In genomic region chrX:134025986-134026731, GRCh38 we compare ENCODE assay signal across 11 cellular contexts. TPM values are rescaled to one million over a fixed set of nuclear protein-coding genes. Genes with fewer than 3 reads are reported as not detected.
DNase-seq lines count a peak whose midpoint lies in the region; ATAC-seq and TF ChIP-seq lines count a peak whose summit lies in the region.
"Had no signal": no experiment of that assay in that cellular context is flagged by ENCODE, and none has a peak within 500 bp of the region (broad histone marks: within the 10 kb centered on the region; RNA-seq: fewer than 3 reads in every experiment).

No MANE protein-coding gene starts in this region.

- H3K27me3 ChIP-seq in DND-41 (ENCODE audit: insufficient read depth, low read length, poor library complexity), result no peaks in the 10 kb centered on the region
- H3K27me3 ChIP-seq in HAP-1 (ENCODE audit: low read depth), result no peaks in the 10 kb centered on the region
- peaks cover 0 to 82% (median 30%) of the 10 kb centered on the region in 45 donors for H3K27me3 ChIP-seq in dorsolateral prefrontal cortex
- H3K27me3 ChIP-seq: ovary had no signal

- H3K4me2 ChIP-seq in DND-41 (ENCODE audit: insufficient read depth, low read length), result no peak overlapping the region

- H3K4me3 Mint-ChIP-seq in neural crest cell, result no peak overlapping the region
- H3K4me3 Mint-ChIP-seq: activated T-helper 1 cell treated with anti-CD3 and anti-CD28 coated beads, Interleukin-12 subunit alpha, Interleukin-12 subunit beta, Interleukin-2, Interleukin-4 antibody, amounts not matched to agents 30 ng/mL and 10 ng/mL and 1 ng/mL, durations not matched to agents 14 hours and 24 hours and 36 hours had no signal

- in situ Hi-C loops in HAP-1 (cut with MboI; ENCODE audit: low sequenced_read_pairs), result loop anchor here (5.0 to 10.0 kb wide), 2 partner anchors 111 to 239 kb away; no protein-coding TSS in a partner anchor

- TF ChIP-seq CTCF in DND-41 (IDR thresholded peaks at IDR 0.05; ENCODE audit: borderline replicate concordance, extremely low read depth, low read length, poor library complexity, severe bottlenecking), result peak; percentile 26
- no peak for TF ChIP-seq CTCF in dorsolateral prefrontal cortex (IDR thresholded peaks at IDR 0.05 in 54 of 56, conservative IDR thresholded peaks at IDR 0.05 in 2 of 56; ENCODE audit: low read depth in 1 of 56, partially characterized antibody in 56 of 56)
- TF ChIP-seq CTCF in neural crest cell (conservative IDR thresholded peaks at IDR 0.05), result no peak

- H3K36me3 Mint-ChIP-seq in neural crest cell (ENCODE audit: low read depth), result no peaks in the 10 kb centered on the region

- no peak overlapping the region for H3K4me3 ChIP-seq in DND-41 (ENCODE audit: low read depth in 1 of 2, low read length in 2 of 2)
- no peak overlapping the region for H3K4me3 ChIP-seq in HAP-1
- H3K4me3 ChIP-seq in dorsolateral prefrontal cortex, result peak overlapping the region in 31 of 59 donors; percentile 5 to 56 (median 34)
- H3K4me3 ChIP-seq: ovary had no signal

- H3K9ac ChIP-seq in DND-41 (ENCODE audit: low read depth, low read length), result no peak overlapping the region

- H3K4me1 ChIP-seq in DND-41 (ENCODE audit: insufficient read depth, low read length) (peaks cover 16% of the 10 kb centered on the region), HAP-1 (peaks cover 30% of the 10 kb centered on the region)

- H3K36me3 ChIP-seq in DND-41 (ENCODE audit: insufficient read depth, low read length) (no peaks in the 10 kb centered on the region), HAP-1 (replicated peaks) (no peaks in the 10 kb centered on the region)
- H3K36me3 ChIP-seq: ovary had no signal

- H3K79me2 ChIP-seq in DND-41 (ENCODE audit: insufficient read depth, low read length), result no peaks in the 10 kb centered on the region

- H3K9me3 ChIP-seq in DND-41 (ENCODE audit: insufficient read depth, low read length, severe bottlenecking) (no peaks in the 10 kb centered on the region), HAP-1 (no peaks in the 10 kb centered on the region)
- H3K9me3 ChIP-seq: ovary had no signal

- H3K9me3 Mint-ChIP-seq in neural crest cell, result no peaks in the 10 kb centered on the region
- H3K9me3 Mint-ChIP-seq: activated T-helper 1 cell treated with anti-CD3 and anti-CD28 coated beads, Interleukin-12 subunit alpha, Interleukin-12 subunit beta, Interleukin-2, Interleukin-4 antibody, amounts not matched to agents 30 ng/mL and 10 ng/mL and 1 ng/mL, durations not matched to agents 14 hours and 24 hours and 36 hours had no signal

- H3K4me1 Mint-ChIP-seq in neural crest cell, result peaks cover 9% of the 10 kb centered on the region

- intact Hi-C loops in dorsolateral prefrontal cortex (cut with DNase I), result loop anchor here in 1 of 2 donors (5.0 kb wide), 1 partner anchor 234 kb away; no protein-coding TSS in a partner anchor

- ATAC-seq in DND-41 (ENCODE audit: insufficient read depth, low read depth), result peak; percentile 47; the same call in 1 of the 3 replicates

- no peaks in the 10 kb centered on the region for H4K20me1 ChIP-seq in DND-41 (ENCODE audit: insufficient read depth, low read length)

- H2AFZ ChIP-seq in DND-41 (ENCODE audit: low read depth, low read length), result no peak overlapping the region

- H3K27ac Mint-ChIP-seq in neural crest cell (ENCODE audit: unreplicated experiment), result peak overlapping the region; percentile 54
- H3K27ac Mint-ChIP-seq: activated T-helper 1 cell treated with anti-CD3 and anti-CD28 coated beads, Interleukin-12 subunit alpha, Interleukin-12 subunit beta, Interleukin-2, Interleukin-4 antibody, amounts not matched to agents 30 ng/mL and 10 ng/mL and 1 ng/mL, durations not matched to agents 14 hours and 24 hours and 36 hours had no signal

- DNase-seq in DND-41 (no peak), HAP-1 (ENCODE audit: low spot score in 2 of 2) (peak; percentile 62 to 71), dorsolateral prefrontal cortex (no peak), neural crest cell (ENCODE audit: low read depth, low spot score) (no peak), NCI-H524 treated with DMSO at 0.1 percent for 48 hours (lab: John Stamatoyannopoulos, UW) (no peak), pons (ENCODE audit: low spot score) (no peak), SIG-M5 (lab: John Stamatoyannopoulos, UW) (no peak)
- DNase-seq: NCI-H1436 had no signal

- H3K27me3 Mint-ChIP-seq in neural crest cell (ENCODE audit: low read depth), result no peaks in the 10 kb centered on the region

- no peak overlapping the region for H3K27ac ChIP-seq in DND-41 (ENCODE audit: low read length)
- no peak overlapping the region for H3K27ac ChIP-seq in dorsolateral prefrontal cortex
- H3K27ac ChIP-seq: ovary had no signal

RNA-seq across cellular contexts. Expression of gene GPC3, which starts 40.8 kb away (rescaled TPM):
- total RNA-seq in dorsolateral prefrontal cortex, result 1 to 10 TPM in 37 of 120 experiments, under 1 TPM in 71, not detected in 12; 0.18 to 3.6 (median 0.75) TPM
- total RNA-seq in neural crest cell, result 29.4 and 30.4 TPM in 2 replicates
- total RNA-seq: dermis blood vessel endothelial cell had no signal

Comparison
In these comparisons a context has a peak if more than half of its experiments do, and no peak if none do; other contexts are left out.
1. DNase-seq: peak in HAP-1 (2 of 2); none in DND-41 (single experiment), dorsolateral prefrontal cortex (0 of 10), neural crest cell (single experiment), NCI-H524 treated with DMSO at 0.1 percent for 48 hours (single experiment), pons (single experiment) and SIG-M5 (single experiment).
2. H3K4me3 ChIP-seq: peak in dorsolateral prefrontal cortex (31 of 59); none in DND-41 (0 of 2) and HAP-1 (single experiment).